8 cellular contexts compared by ENCODE assay signal in genomic region chr18:658947-659533, GRCh38. TPM values are rescaled to one million over a fixed set of nuclear protein-coding genes. Genes with fewer than 3 reads are reported as not detected.
DNase-seq lines count a peak whose midpoint lies in the region; ATAC-seq and TF ChIP-seq lines count a peak whose summit lies in the region.

No MANE protein-coding gene starts in this region.

- peaks cover 2% of the 10 kb centered on the region in 2 donors for H3K9me3 Mint-ChIP-seq in activated T-cell treated with anti-CD3 and anti-CD28 coated beads, Interleukin-2, amount 50 U/mL, for 72 hours
- H3K9me3 Mint-ChIP-seq in WTC11, result peaks cover 9% of the 10 kb centered on the region

- no peak for ATAC-seq in activated T-cell treated with anti-CD3 and anti-CD28 coated beads, Interleukin-2, amount 50 U/mL, for 72 hours (replicated peaks in 1 of 2)
- ATAC-seq in WTC11, result no peak
- no peak for ATAC-seq in HG02678 (IDR thresholded peaks at IDR 0.05; ENCODE audit: unreplicated experiment)
- ATAC-seq in GM18511 (IDR thresholded peaks at IDR 0.05; ENCODE audit: unreplicated experiment), result no peak

- POLR2A ChIA-PET in WTC11 (lab: Charles Lee), result interaction anchor here (1.7 to 2.4 kb wide), 2 partner anchors 24 to 54 kb away, joined by 7 to 10 read pairs; partner anchors contain the start of gene ENOSF1

- DNase-seq in activated T-cell treated with anti-CD3 and anti-CD28 coated beads, Interleukin-2, amount 50 U/mL, for 72 hours, result no peak
- no peak for DNase-seq in activated T-cell treated with anti-CD3 and anti-CD28 coated beads, Interleukin-2, amount 50 U/mL, for 48 hours
- no peak for DNase-seq in WTC11 (ENCODE audit: low spot score)
- DNase-seq in iPS DF 6.9 (ENCODE audit: low read depth, low spot score), result no peak
- no peak for DNase-seq in DMS53 (lab: John Stamatoyannopoulos, UW)

- no peak overlapping the region for H3K27ac Mint-ChIP-seq in activated T-cell treated with anti-CD3 and anti-CD28 coated beads, Interleukin-2, amount 50 U/mL, for 72 hours
- peak overlapping the region; percentile 70; the same call in 1 of the 2 replicates for H3K27ac Mint-ChIP-seq in WTC11

- peaks cover 35% of the 10 kb centered on the region for H3K4me1 Mint-ChIP-seq in activated T-cell treated with anti-CD3 and anti-CD28 coated beads, Interleukin-2, amount 50 U/mL, for 72 hours (ENCODE audit: low read depth)
- H3K4me1 Mint-ChIP-seq in WTC11, result peaks cover 35% of the 10 kb centered on the region

- peaks cover 16% of the 10 kb centered on the region for H3K27me3 Mint-ChIP-seq in activated T-cell treated with anti-CD3 and anti-CD28 coated beads, Interleukin-2, amount 50 U/mL, for 72 hours (ENCODE audit: low read depth)
- no peaks in the 10 kb centered on the region for H3K27me3 Mint-ChIP-seq in WTC11 (ENCODE audit: low read depth)

- H3K4me1 ChIP-seq in iPS DF 6.9 (ENCODE audit: control insufficient read depth, insufficient read depth, low read length) (no peaks in the 10 kb centered on the region; the same call in 1 of the 2 replicates), subcutaneous abdominal adipose tissue (ENCODE audit: control insufficient read depth in 5 of 5, insufficient read depth in 5 of 5, low read length in 5 of 5) (peaks cover 0 to 21% (median 17%) of the 10 kb centered on the region in 5 donors)

- peak overlapping the region; percentile 87; the same call in 1 of the 2 replicates for H3K4me3 ChIP-seq in iPS DF 6.9 (ENCODE audit: low read length)
- H3K4me3 ChIP-seq in subcutaneous abdominal adipose tissue (ENCODE audit: low read depth in 1 of 5, low read length in 5 of 5), result peak overlapping the region in 3 of 5 donors; percentile 79 to 89 (median 82)

- H3K27me3 ChIP-seq in iPS DF 6.9 (ENCODE audit: control insufficient read depth, insufficient read depth, low read length), result no peaks in the 10 kb centered on the region
- peaks cover 0 to 12% (median 6%) of the 10 kb centered on the region in 5 donors for H3K27me3 ChIP-seq in subcutaneous abdominal adipose tissue (ENCODE audit: control insufficient read depth in 5 of 5, insufficient read depth in 4 of 5, low read length in 5 of 5)

- no CpG with 5 or more reads among the region's 10 CpGs for WGBS in iPS DF 6.9 (ENCODE audit: insufficient coverage, insufficient read length)

- peak overlapping the region in 1 of 5 donors; percentile 64 for H3K9ac ChIP-seq in subcutaneous abdominal adipose tissue (ENCODE audit: low read length in 5 of 5)

- H3K36me3 Mint-ChIP-seq in activated T-cell treated with anti-CD3 and anti-CD28 coated beads, Interleukin-2, amount 50 U/mL, for 72 hours (ENCODE audit: insufficient read depth in 2 of 2), result peaks cover 20 to 37% of the 10 kb centered on the region in 2 donors
- peaks cover 46% of the 10 kb centered on the region for H3K36me3 Mint-ChIP-seq in WTC11

- H3K27ac ChIP-seq in iPS DF 6.9 (ENCODE audit: low read length) (no peak overlapping the region), subcutaneous abdominal adipose tissue (ENCODE audit: low read depth, low read length) (no peak overlapping the region)

- no peaks in the 10 kb centered on the region; the same call in 1 of the 2 replicates for H3K9me3 ChIP-seq in iPS DF 6.9 (ENCODE audit: control insufficient read depth, insufficient read depth, low read length)
- H3K9me3 ChIP-seq in subcutaneous abdominal adipose tissue (ENCODE audit: control insufficient read depth in 5 of 5, low read length in 5 of 5), result no peaks in the 10 kb centered on the region

- no peak for TF ChIP-seq CTCF in WTC11 (IDR thresholded peaks at IDR 0.05)

- peaks cover 16% of the 10 kb centered on the region; the same call in 1 of the 2 replicates for H3K36me3 ChIP-seq in iPS DF 6.9 (ENCODE audit: control insufficient read depth, insufficient read depth, low read length)
- H3K36me3 ChIP-seq in subcutaneous abdominal adipose tissue (ENCODE audit: control insufficient read depth in 5 of 5, insufficient read depth in 5 of 5, low read length in 5 of 5), result no peaks in the 10 kb centered on the region

- CTCF ChIA-PET in WTC11 (lab: Charles Lee), result interaction anchor here (1.9 to 3.4 kb wide), 6 partner anchors 28 to 180 kb away, joined by 9 to 30 read pairs (median 14); partner anchors contain the start of gene ENOSF1

- H3K4me3 Mint-ChIP-seq in activated T-cell treated with anti-CD3 and anti-CD28 coated beads, Interleukin-2, amount 50 U/mL, for 72 hours, result peak overlapping the region; percentile 90 to 91
- peak overlapping the region; percentile 88 for H3K4me3 Mint-ChIP-seq in WTC11

TF ChIP-seq in WTC11, 78 proteins besides CTCF, POLR2A, EP300 and RAD21 (continues in another document):
- TF ChIP-seq MAX (CRISPR knock-in tag; IDR thresholded peaks at IDR 0.05) (no peak), SP1 (CRISPR knock-in tag; conservative IDR thresholded peaks at IDR 0.05) (no peak), PRRX2 (CRISPR knock-in tag; IDR thresholded peaks at IDR 0.05) (no peak), ZMAT4 (CRISPR knock-in tag; IDR thresholded peaks at IDR 0.05) (no peak), ZNF121 (CRISPR knock-in tag; IDR thresholded peaks at IDR 0.05) (no peak), AFF4 (CRISPR knock-in tag; IDR thresholded peaks at IDR 0.05; ENCODE audit: borderline replicate concordance) (no peak), ATF2 (CRISPR knock-in tag; IDR thresholded peaks at IDR 0.05; ENCODE audit: borderline replicate concordance, low read depth) (no peak), TCF7 (CRISPR knock-in tag; IDR thresholded peaks at IDR 0.05; ENCODE audit: low read depth) (no peak), USF1 (CRISPR knock-in tag; IDR thresholded peaks at IDR 0.05) (no peak), ZBTB21 (CRISPR knock-in tag; IDR thresholded peaks at IDR 0.05; ENCODE audit: borderline replicate concordance) (no peak), ZNF396 (CRISPR knock-in tag; IDR thresholded peaks at IDR 0.05; ENCODE audit: borderline replicate concordance) (no peak), ELF4 (CRISPR knock-in tag; IDR thresholded peaks at IDR 0.05; ENCODE audit: low read depth) (no peak)

RNA-seq across cellular contexts. Expression of gene TYMS, which starts 1.6 kb away (rescaled TPM):
- 100 to 1,000 TPM; 163 to 236 TPM for total RNA-seq in activated T-cell treated with anti-CD3 and anti-CD28 coated beads, Interleukin-2, amount 50 U/mL, for 72 hours
- total RNA-seq in WTC11 (2021), result 83.2 to 86.4 TPM (median 86.3 TPM) in 3 replicates

RNA-seq across cellular contexts. Expression of gene ENOSF1, which starts 53.4 kb away (rescaled TPM):
- total RNA-seq in activated T-cell treated with anti-CD3 and anti-CD28 coated beads, Interleukin-2, amount 50 U/mL, for 72 hours, result 10 to 100 TPM; 62.0 to 65.1 TPM
- total RNA-seq in WTC11 (2021), result 44.1 to 52.9 TPM (median 44.6 TPM) in 3 replicates
